ENCODE assay signal across 28 cellular contexts in the genomic region with DNA sequence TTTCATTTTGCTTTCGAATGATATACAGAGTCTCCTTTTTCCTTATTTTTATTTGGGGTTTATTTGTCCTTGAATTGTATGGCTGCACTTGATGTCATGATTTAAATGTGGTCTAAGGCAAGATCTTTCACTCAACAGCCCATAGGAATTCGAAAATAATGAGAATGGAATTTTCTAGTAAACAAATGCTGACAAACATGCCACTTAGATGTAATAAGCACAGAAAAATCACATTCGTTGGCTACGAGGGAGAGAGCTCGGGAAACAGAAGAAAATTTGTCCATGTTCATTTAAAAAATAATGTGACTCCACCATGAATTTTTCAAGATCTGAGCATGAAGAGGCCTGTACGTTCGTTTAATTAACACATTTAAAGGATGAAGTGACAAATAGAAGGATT.
"Had no signal": no experiment of that assay in that cellular context is flagged by ENCODE, and none has a peak within 500 bp of the region (broad histone marks: within the 10 kb centered on the region; RNA-seq: fewer than 3 reads in every experiment).

No MANE protein-coding gene starts in this region.

- H3K36me3 ChIP-seq: cardiac muscle cell, colonic mucosa, pancreas, prostate gland, spleen, suprapubic skin, tibial artery, upper lobe of right lung had no signal

- H3K4me3 ChIP-seq: cardiac muscle cell, colonic mucosa, dorsolateral prefrontal cortex, pancreas, prostate gland, spleen, suprapubic skin, tibial artery, upper lobe of right lung had no signal

- ATAC-seq: activated naive CD8-positive, alpha-beta T cell treated with anti-CD3 and anti-CD28 coated beads, Interleukin-2, amount 50 U/mL, for 24 hours; left colon; naive thymus-derived CD4-positive, alpha-beta T cell; pancreas; upper lobe of right lung had no signal

- H3K9me3 ChIP-seq: colonic mucosa, pancreas, prostate gland, spleen, suprapubic skin, tibial artery, upper lobe of right lung had no signal

- H3K27me3 ChIP-seq: cardiac muscle cell, colonic mucosa, dorsolateral prefrontal cortex, pancreas, spleen, suprapubic skin, tibial artery, upper lobe of right lung had no signal

- H3K27ac ChIP-seq: cardiac muscle cell, colonic mucosa, dorsolateral prefrontal cortex, pancreas, prostate gland, spleen, suprapubic skin, upper lobe of right lung had no signal

- H3K4me1 ChIP-seq: colonic mucosa, pancreas, prostate gland, spleen, suprapubic skin, upper lobe of right lung had no signal

- DNase-seq: activated CD4-positive, alpha-beta memory T cell treated with anti-CD3 and anti-CD28 coated beads, Interleukin-2, amount 10 ng/mL, durations not matched to agents 7 days and 5 days; activated CD4-positive, alpha-beta T cell treated with anti-CD3 and anti-CD28 coated beads, Interleukin-2, amount 10 ng/mL, durations not matched to agents 24 days and 14 days; activated CD4-positive, CD25-positive, alpha-beta regulatory T cell treated with anti-CD3 and anti-CD28 coated beads, Interleukin-2, amount 50 U/mL, for 72 hours; activated CD8-positive, alpha-beta memory T cell treated with anti-CD3 and anti-CD28 coated beads, Interleukin-2, amount 50 U/mL, for 48 hours; activated naive CD8-positive, alpha-beta T cell treated with anti-CD3 and anti-CD28 coated beads, Interleukin-2, amount 50 U/mL, for 24 hours; activated T-cell treated with anti-CD3 and anti-CD28 coated beads, Interleukin-2, amount 50 U/mL, for 24 hours; anterior cingulate cortex; cerebellar nuclear complex; colonic mucosa; dorsolateral prefrontal cortex; effector memory CD4-positive, alpha-beta T cell; foreskin fibroblast; head of caudate nucleus; hippocampal formation; kidney; left colon; mammary epithelial cell; midbrain; naive thymus-derived CD4-positive, alpha-beta T cell; pancreas; spleen; stimulated activated naive CD4-positive, alpha-beta T cell; T-helper 2 cell; tibial artery; upper lobe of right lung had no signal
